In the genomic region with DNA sequence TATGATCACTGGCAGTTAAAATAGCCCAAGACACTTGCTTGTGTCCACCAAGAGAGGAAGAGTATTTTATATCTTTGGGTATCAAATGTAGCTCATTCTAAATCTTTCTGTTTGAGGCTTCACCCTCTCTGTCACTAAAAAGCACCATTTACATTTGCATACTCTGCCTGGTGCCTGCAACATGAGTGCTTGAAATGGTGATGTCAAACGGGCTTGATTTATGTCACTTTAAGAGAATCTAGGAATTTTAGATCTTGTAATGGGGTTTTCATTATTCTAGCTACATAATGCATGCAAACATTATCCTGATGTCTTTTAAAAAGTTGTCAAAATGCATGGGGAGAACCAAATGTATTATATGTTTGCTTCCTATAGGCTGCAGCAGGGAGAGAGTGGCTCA, we compare ENCODE assay signal across 27 cellular contexts.
"Had no signal": no experiment of that assay in that cellular context is flagged by ENCODE, and none has a peak within 500 bp of the region (broad histone marks: within the 10 kb centered on the region; RNA-seq: fewer than 3 reads in every experiment).

No MANE protein-coding gene starts in this region.

- H3K27me3 ChIP-seq: ascending aorta, breast epithelium, cardiac muscle cell, colonic mucosa, esophagus squamous epithelium, gastroesophageal sphincter, heart right ventricle had no signal

- H3K9me3 ChIP-seq: ascending aorta, breast epithelium, colonic mucosa, esophagus squamous epithelium, gastroesophageal sphincter, heart right ventricle had no signal

- H3K27ac ChIP-seq: ascending aorta, breast epithelium, cardiac muscle cell, colonic mucosa, epithelial cell of prostate, esophagus squamous epithelium, gastroesophageal sphincter, heart right ventricle, WERI-Rb-1 had no signal

- H3K4me3 ChIP-seq: ascending aorta, breast epithelium, cardiac muscle cell, colonic mucosa, esophagus squamous epithelium, gastroesophageal sphincter, heart right ventricle had no signal

- H3K36me3 ChIP-seq: ascending aorta, breast epithelium, cardiac muscle cell, colonic mucosa, esophagus squamous epithelium, gastroesophageal sphincter, heart right ventricle, WERI-Rb-1 had no signal

- DNase-seq: activated B cell treated with CpG ODN at 0.5 μM for 24 hours; activated CD4-positive, alpha-beta T cell treated with anti-CD3 and anti-CD28 coated beads for 48 hours; activated CD4-positive, alpha-beta T cell treated with anti-CD3 and anti-CD28 coated beads, Interleukin-2, amount 50 U/mL, for 1 hour; activated CD4-positive, alpha-beta T cell treated with anti-CD3 and anti-CD28 coated beads, Interleukin-2, amount 50 U/mL, for 48 hours; activated CD8-positive, alpha-beta memory T cell treated with anti-CD3 and anti-CD28 coated beads for 24 hours; activated CD8-positive, alpha-beta T cell treated with anti-CD3 and anti-CD28 coated beads for 36 hours; activated effector memory CD4-positive, alpha-beta T cell treated with anti-CD3 and anti-CD28 coated beads, Interleukin-2, amount 50 U/mL, for 16 hours; activated naive CD4-positive, alpha-beta T cell; activated naive CD4-positive, alpha-beta T cell treated with anti-CD3 and anti-CD28 coated beads, Interleukin-2, amount 10 ng/mL, durations not matched to agents 7 days and 5 days; activated naive CD8-positive, alpha-beta T cell treated with anti-CD3 and anti-CD28 coated beads, Interleukin-2, amount 10 ng/mL, durations not matched to agents 7 days and 5 days; activated T-cell treated with anti-CD3 and anti-CD28 coated beads, Interleukin-2, amount 50 U/mL, for 1 hour; activated T-cell treated with anti-CD3 and anti-CD28 coated beads, Interleukin-2, amount 50 U/mL, for 48 hours; central memory CD4-positive, alpha-beta T cell; cerebellar nuclear complex; colonic mucosa; effector CD8-positive, alpha-beta T cell; esophagus squamous epithelium; foreskin melanocyte; heart right ventricle; T-helper 17 cell; T1000; WERI-Rb-1 had no signal
